ENCODE assay signal across 8 cellular contexts in genomic region chr7:36473454-36474282, GRCh38.
DNase-seq lines count a peak whose midpoint lies in the region; ATAC-seq lines count a peak whose summit lies in the region.

No MANE protein-coding gene starts in this region.

- H3K36me3 Mint-ChIP-seq in activated T-helper 17 cell treated with anti-CD3 and anti-CD28 coated beads, Interleukin-2, amount 50 U/mL, for 72 hours (ENCODE audit: low read depth) = no peaks in the 10 kb centered on the region

- peaks cover 4% of the 10 kb centered on the region for H3K27me3 Mint-ChIP-seq in activated T-helper 17 cell treated with anti-CD3 and anti-CD28 coated beads, Interleukin-2, amount 50 U/mL, for 72 hours

- no peak overlapping the region for H3K4me3 Mint-ChIP-seq in activated T-helper 17 cell treated with anti-CD3 and anti-CD28 coated beads, Interleukin-2, amount 50 U/mL, for 72 hours

- DNase-seq in A172 (ENCODE audit: low spot score) = peak; percentile 79
- DNase-seq in ELF-1 (ENCODE audit: low read depth, low spot score) = peak; percentile 72
- DNase-seq in NCI-H1694 (lab: John Stamatoyannopoulos, UW) = peak; percentile 63
- peak; percentile 28 for DNase-seq in iPS DF 4.7 (ENCODE audit: extremely low read depth, low spot score)
- peak; percentile 57 for DNase-seq in stimulated activated naive CD8-positive, alpha-beta T cell treated with anti-CD3 and anti-CD28 coated beads, Interleukin-15, Interleukin-2, amounts not matched to agents 100 U/mL and 50 U/mL, for 24 hours

- H3K27ac Mint-ChIP-seq in activated T-helper 17 cell treated with anti-CD3 and anti-CD28 coated beads, Interleukin-2, amount 50 U/mL, for 72 hours = no peak overlapping the region

- peak; percentile 15 for ATAC-seq in activated T-helper 17 cell treated with anti-CD3 and anti-CD28 coated beads, Interleukin-2, amount 50 U/mL, for 72 hours (replicated peaks)
- ATAC-seq in stimulated activated naive CD8-positive, alpha-beta T cell treated with anti-CD3 and anti-CD28 coated beads, Interleukin-15, Interleukin-2, amounts not matched to agents 100 U/mL and 50 U/mL, for 24 hours = no peak
- no peak for ATAC-seq in HG03460 (IDR thresholded peaks at IDR 0.05; ENCODE audit: unreplicated experiment)
- no peak for ATAC-seq in HG02885 (IDR thresholded peaks at IDR 0.05; ENCODE audit: poor library complexity, unreplicated experiment)

- H3K4me1 Mint-ChIP-seq in activated T-helper 17 cell treated with anti-CD3 and anti-CD28 coated beads, Interleukin-2, amount 50 U/mL, for 72 hours = peaks cover 6% of the 10 kb centered on the region

- H3K9me3 Mint-ChIP-seq in activated T-helper 17 cell treated with anti-CD3 and anti-CD28 coated beads, Interleukin-2, amount 50 U/mL, for 72 hours = no peaks in the 10 kb centered on the region

Comparison
In these comparisons a context has a peak if more than half of its experiments do, and no peak if none do; other contexts are left out.
1. DNase-seq: peak in every context shown above with its lines; median percentile 79 in A172; 72 in ELF-1; 63 in NCI-H1694; 57 in stimulated activated naive CD8-positive, alpha-beta T cell treated with anti-CD3 and anti-CD28 coated beads, Interleukin-15, Interleukin-2, amounts not matched to agents 100 U/mL and 50 U/mL, for 24 hours; 28 in iPS DF 4.7.